ENCODE assay signal across 10 cellular contexts in genomic region chr2:191696001-191696400, GRCh38. TPM values are rescaled to one million over a fixed set of nuclear protein-coding genes. Genes with fewer than 3 reads are reported as not detected.
DNase-seq lines count a peak whose midpoint lies in the region; ATAC-seq, FAIRE-seq and TF ChIP-seq lines count a peak whose summit lies in the region.
"Had no signal": no experiment of that assay in that cellular context is flagged by ENCODE, and none has a peak within 500 bp of the region (broad histone marks: within the 10 kb centered on the region; RNA-seq: fewer than 3 reads in every experiment).

No MANE protein-coding gene starts in this region.

- H3K27me3 ChIP-seq in AG04450 (ENCODE audit: control insufficient read depth, insufficient read depth, low read length), result no peaks in the 10 kb centered on the region
- no peaks in the 10 kb centered on the region for H3K27me3 ChIP-seq in bronchial epithelial cell (ENCODE audit: control insufficient read depth, insufficient read depth, low read length)

- CTCF ChIA-PET in AG04450 (lab: Charles Lee), result interaction anchor here (0.7 to 4.0 kb wide), 6 partner anchors 10 to 467 kb away, joined by 3 to 38 read pairs (median 10); no protein-coding TSS in a partner anchor

- TF ChIP-seq CTCF in AG04450 (IDR thresholded peaks at IDR 0.05; ENCODE audit: low read depth, low read length) (no peak), bronchial epithelial cell (IDR thresholded peaks at IDR 0.05; ENCODE audit: insufficient read depth, low read length, severe bottlenecking) (no peak)

- peak overlapping the region; percentile 22 for H3K27ac ChIP-seq in AG04450 (ENCODE audit: low read depth, low read length)
- H3K27ac ChIP-seq: VCaP had no signal

- POLR2A ChIA-PET in AG04450 (lab: Yijun Ruan, JAX), result interaction anchor here (0.7 to 4.2 kb wide), 5 partner anchors 18 to 151 kb away, joined by 3 to 37 read pairs (median 5); partner anchors contain the start of gene NABP1

- no peaks in the 10 kb centered on the region for H3K9me3 ChIP-seq in AG04450 (ENCODE audit: control insufficient read depth, insufficient read depth, low read length)

- FAIRE-seq in bronchial epithelial cell (lab: Jason Lieb, UNC), result no peak

- no peaks in the 10 kb centered on the region for H3K36me3 ChIP-seq in bronchial epithelial cell (ENCODE audit: control insufficient read depth, insufficient read depth, low read length)

- H3K4me3 ChIP-seq in AG04450 (ENCODE audit: low read depth, low read length) (no peak overlapping the region), bronchial epithelial cell (ENCODE audit: low read depth, low read length) (no peak overlapping the region)

- peak; percentile 85 for DNase-seq in AG04450 (ENCODE audit: low read depth, low spot score)
- peak; percentile 11 for DNase-seq in NCI-H1092 treated with DMSO at 0.1 percent for 48 hours (lab: John Stamatoyannopoulos, UW)
- peak; percentile 69 for DNase-seq in bronchial epithelial cell (ENCODE audit: low read depth)
- DNase-seq in left lobe of liver (ENCODE audit: low spot score), result peak; percentile 50
- DNase-seq in NCI-H1105 (lab: John Stamatoyannopoulos, UW), result no peak
- DNase-seq in DMS114 treated with DMSO at 0.1 percent for 48 hours (lab: John Stamatoyannopoulos, UW; ENCODE audit: unreplicated experiment), result no peak
- no peak for DNase-seq in NCI-H1048 (lab: John Stamatoyannopoulos, UW)
- DNase-seq: natural killer cell had no signal

- ATAC-seq in left lobe of liver (peak; percentile 74), GM18519 (IDR thresholded peaks at IDR 0.05; ENCODE audit: low FRiP score, unreplicated experiment) (no peak)
- ATAC-seq: natural killer cell had no signal

RNA-seq across cellular contexts. Expression of gene NABP1, which starts 18.1 kb away (rescaled TPM):
- polyA plus RNA-seq in AG04450 (2011; rRNA removed), result 138 and 204 TPM in 2 replicates
- polyA minus RNA-seq in AG04450 (2011; rRNA and poly(A)+ RNA removed), result 137 and 201 TPM in 2 replicates
- total RNA-seq in bronchial epithelial cell (45.5 and 70.0 TPM in 2 replicates), left lobe of liver (5.9 TPM)

Comparison
In these comparisons a context has a peak if more than half of its experiments do, and no peak if none do; other contexts are left out.
1. DNase-seq: peak in AG04450 (single experiment), NCI-H1092 treated with DMSO at 0.1 percent for 48 hours (single experiment), bronchial epithelial cell (single experiment) and left lobe of liver (single experiment); none in NCI-H1105 (single experiment), DMS114 treated with DMSO at 0.1 percent for 48 hours (single experiment) and NCI-H1048 (single experiment).